Comparison of ENCODE assay signal across 35 cellular contexts in the genomic region with DNA sequence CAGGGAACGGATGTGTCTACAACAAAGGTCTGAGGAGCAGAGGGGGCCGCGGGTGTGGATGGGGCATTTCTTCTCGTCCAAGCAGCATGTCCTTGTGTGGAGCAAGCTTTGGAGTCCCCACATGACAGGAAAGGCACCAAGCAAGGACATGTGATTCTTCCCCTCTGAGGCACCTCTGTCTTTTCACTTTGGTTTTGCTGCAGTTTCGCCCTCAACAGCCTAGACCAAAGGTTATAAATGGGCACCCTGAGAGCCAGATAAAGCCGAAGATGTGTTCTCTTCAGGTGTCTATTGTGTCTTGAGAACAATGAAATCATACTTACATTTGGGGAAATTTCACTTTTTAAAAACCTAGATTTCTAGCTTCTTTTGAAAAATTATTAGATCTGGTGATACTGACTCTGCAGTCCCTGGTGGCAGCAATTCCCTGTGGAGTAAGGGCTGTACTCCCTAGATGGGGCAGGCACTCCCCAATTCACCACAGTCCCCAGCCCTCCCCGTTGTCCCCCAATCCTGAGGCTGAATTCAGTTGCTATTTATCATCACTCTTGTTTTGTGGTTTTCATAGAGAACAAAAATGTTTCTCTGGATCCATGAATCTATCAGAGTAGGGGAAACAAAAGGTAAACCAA.
"Had no signal": no experiment of that assay in that cellular context is flagged by ENCODE, and none has a peak within 500 bp of the region (broad histone marks: within the 10 kb centered on the region; RNA-seq: fewer than 3 reads in every experiment).

No MANE protein-coding gene starts in this region.

- H3K4me1 Mint-ChIP-seq: activated naive CD4-positive, alpha-beta T cell treated with anti-CD3 and anti-CD28 coated beads, Interleukin-2, amount 50 U/mL, for 24 hours; activated naive CD8-positive, alpha-beta T cell treated with anti-CD3 and anti-CD28 coated beads for 36 hours; central memory CD8-positive, alpha-beta T cell had no signal

- DNase-seq: activated CD4-positive, alpha-beta T cell treated with anti-CD3 and anti-CD28 coated beads, Interleukin-2, amount 10 ng/mL, durations not matched to agents 24 days and 14 days; activated CD4-positive, CD25-positive, alpha-beta regulatory T cell; activated CD4-positive, CD25-positive, alpha-beta regulatory T cell treated with anti-CD3 and anti-CD28 coated beads, Interleukin-2, amount 50 U/mL, for 72 hours; activated CD8-positive, alpha-beta memory T cell treated with anti-CD3 and anti-CD28 coated beads, Interleukin-2, amount 10 ng/mL, durations not matched to agents 7 days and 5 days; activated CD8-positive, alpha-beta memory T cell treated with anti-CD3 and anti-CD28 coated beads, Interleukin-2, amount 50 U/mL, for 4 hours; activated CD8-positive, alpha-beta T cell treated with anti-CD3 and anti-CD28 coated beads, Interleukin-2, amount 10 ng/mL, durations not matched to agents 7 days and 5 days; activated effector memory CD4-positive, alpha-beta T cell treated with anti-CD3 and anti-CD28 coated beads, Interleukin-2, amount 50 U/mL, for 16 hours; activated naive CD4-positive, alpha-beta T cell treated with anti-CD3 and anti-CD28 coated beads for 36 hours; activated naive CD8-positive, alpha-beta T cell treated with anti-CD3 and anti-CD28 coated beads for 36 hours; activated T-cell treated with anti-CD3 and anti-CD28 coated beads, Interleukin-2, amount 50 U/mL, for 1 hour; adrenal gland; amygdala; aorta; cortex of kidney; dermis blood vessel endothelial cell; effector CD4-positive, alpha-beta T cell; effector memory CD8-positive, alpha-beta T cell; gastrocnemius medialis; glutamatergic neuron; heart left ventricle; T-helper 1 cell; T-helper 17 cell; T1000 had no signal

- FAIRE-seq: bronchial epithelial cell had no signal

- H3K36me3 ChIP-seq: gastrocnemius medialis had no signal

- H3K9me3 ChIP-seq: adrenal gland, esophagus muscularis mucosa, gastrocnemius medialis, heart left ventricle had no signal

- H3K27me3 Mint-ChIP-seq: activated CD4-positive, alpha-beta memory T cell treated with anti-CD3 and anti-CD28 coated beads for 36 hours; activated CD4-positive, alpha-beta T cell treated with anti-CD3 and anti-CD28 coated beads for 36 hours; activated CD4-positive, alpha-beta T cell treated with anti-CD3 and anti-CD28 coated beads, Interleukin-2, amount 10 ng/mL, durations not matched to agents 24 days and 14 days; activated CD8-positive, alpha-beta memory T cell treated with anti-CD3 and anti-CD28 coated beads, Interleukin-2, amount 10 ng/mL, durations not matched to agents 7 days and 5 days; activated naive CD4-positive, alpha-beta T cell treated with anti-CD3 and anti-CD28 coated beads, Interleukin-2, amount 50 U/mL, for 24 hours; activated naive CD8-positive, alpha-beta T cell treated with anti-CD3 and anti-CD28 coated beads for 36 hours; activated naive CD8-positive, alpha-beta T cell treated with anti-CD3 and anti-CD28 coated beads, Interleukin-2, amount 50 U/mL, for 24 hours; central memory CD8-positive, alpha-beta T cell; effector memory CD8-positive, alpha-beta T cell; T-helper 17 cell had no signal

- H3K9me3 Mint-ChIP-seq: activated CD4-positive, alpha-beta memory T cell treated with anti-CD3 and anti-CD28 coated beads for 36 hours; activated CD4-positive, alpha-beta T cell treated with anti-CD3 and anti-CD28 coated beads, Interleukin-2, amount 10 ng/mL, durations not matched to agents 24 days and 14 days; activated naive CD4-positive, alpha-beta T cell treated with anti-CD3 and anti-CD28 coated beads for 36 hours; activated naive CD4-positive, alpha-beta T cell treated with anti-CD3 and anti-CD28 coated beads, Interleukin-2, amount 50 U/mL, for 24 hours; activated naive CD8-positive, alpha-beta T cell treated with anti-CD3 and anti-CD28 coated beads for 36 hours; activated naive CD8-positive, alpha-beta T cell treated with anti-CD3 and anti-CD28 coated beads, Interleukin-2, amount 50 U/mL, for 24 hours; activated T-helper 1 cell treated with anti-CD3 and anti-CD28 coated beads, Interleukin-12 subunit alpha, Interleukin-12 subunit beta, Interleukin-2, Interleukin-4 antibody, amounts not matched to agents 30 ng/mL and 10 ng/mL and 1 ng/mL, durations not matched to agents 14 hours and 24 hours and 36 hours; activated T-helper 2 cell treated with anti-CD3 and anti-CD28 coated beads, Interferon-gamma antibody, Interleukin-2, Interleukin-4, amounts not matched to agents 10 μg/mL and 5 μg/mL and 100 μg/mL, durations not matched to agents 14 hours and 24 hours and 36 hours; central memory CD8-positive, alpha-beta T cell; effector memory CD8-positive, alpha-beta T cell; T-helper 2 cell treated with Interferon-gamma antibody and Interleukin-4, amounts not matched to agents 5 μg/mL and 100 μg/mL, for 36 hours had no signal

- H3K27me3 ChIP-seq: adrenal gland, brain microvascular endothelial cell, esophagus muscularis mucosa, foreskin keratinocyte, gastrocnemius medialis, heart left ventricle had no signal

- ATAC-seq: activated CD8-positive, alpha-beta memory T cell treated with anti-CD3 and anti-CD28 coated beads, Interleukin-2, amount 10 ng/mL, durations not matched to agents 7 days and 5 days; activated CD8-positive, alpha-beta T cell treated with anti-CD3 and anti-CD28 coated beads, Interleukin-2, amount 10 ng/mL, durations not matched to agents 7 days and 5 days; effector memory CD8-positive, alpha-beta T cell; gastrocnemius medialis; heart left ventricle; T-helper 17 cell had no signal

- H3K27ac Mint-ChIP-seq: activated CD4-positive, alpha-beta memory T cell treated with anti-CD3 and anti-CD28 coated beads for 36 hours; activated CD4-positive, alpha-beta T cell treated with anti-CD3 and anti-CD28 coated beads for 36 hours; activated CD4-positive, alpha-beta T cell treated with anti-CD3 and anti-CD28 coated beads, Interleukin-2, amount 10 ng/mL, durations not matched to agents 24 days and 14 days; activated CD8-positive, alpha-beta memory T cell treated with anti-CD3 and anti-CD28 coated beads, Interleukin-2, amount 10 ng/mL, durations not matched to agents 7 days and 5 days; activated CD8-positive, alpha-beta T cell treated with anti-CD3 and anti-CD28 coated beads, Interleukin-2, amount 10 ng/mL, durations not matched to agents 7 days and 5 days; activated naive CD4-positive, alpha-beta T cell treated with anti-CD3 and anti-CD28 coated beads for 36 hours; activated naive CD4-positive, alpha-beta T cell treated with anti-CD3 and anti-CD28 coated beads, Interleukin-2, amount 50 U/mL, for 24 hours; activated naive CD8-positive, alpha-beta T cell treated with anti-CD3 and anti-CD28 coated beads for 36 hours; activated T-helper 1 cell treated with anti-CD3 and anti-CD28 coated beads, Interleukin-12 subunit alpha, Interleukin-12 subunit beta, Interleukin-2, Interleukin-4 antibody, amounts not matched to agents 30 ng/mL and 10 ng/mL and 1 ng/mL, durations not matched to agents 14 hours and 24 hours and 36 hours; activated T-helper 2 cell treated with anti-CD3 and anti-CD28 coated beads, Interferon-gamma antibody, Interleukin-2, Interleukin-4, amounts not matched to agents 10 μg/mL and 5 μg/mL and 100 μg/mL, durations not matched to agents 14 hours and 24 hours and 36 hours; T-helper 17 cell; T-helper 2 cell treated with Interferon-gamma antibody and Interleukin-4, amounts not matched to agents 5 μg/mL and 100 μg/mL, for 36 hours had no signal

- H3K4me3 Mint-ChIP-seq: activated CD4-positive, alpha-beta memory T cell treated with anti-CD3 and anti-CD28 coated beads for 36 hours; activated CD4-positive, alpha-beta T cell treated with anti-CD3 and anti-CD28 coated beads for 36 hours; activated CD4-positive, alpha-beta T cell treated with anti-CD3 and anti-CD28 coated beads, Interleukin-2, amount 10 ng/mL, durations not matched to agents 24 days and 14 days; activated CD8-positive, alpha-beta memory T cell treated with anti-CD3 and anti-CD28 coated beads, Interleukin-2, amount 10 ng/mL, durations not matched to agents 7 days and 5 days; activated CD8-positive, alpha-beta T cell treated with anti-CD3 and anti-CD28 coated beads, Interleukin-2, amount 10 ng/mL, durations not matched to agents 7 days and 5 days; activated naive CD4-positive, alpha-beta T cell treated with anti-CD3 and anti-CD28 coated beads for 36 hours; activated naive CD4-positive, alpha-beta T cell treated with anti-CD3 and anti-CD28 coated beads, Interleukin-2, amount 50 U/mL, for 24 hours; activated naive CD8-positive, alpha-beta T cell treated with anti-CD3 and anti-CD28 coated beads for 36 hours; activated naive CD8-positive, alpha-beta T cell treated with anti-CD3 and anti-CD28 coated beads, Interleukin-2, amount 50 U/mL, for 24 hours; activated T-helper 1 cell treated with anti-CD3 and anti-CD28 coated beads, Interleukin-12 subunit alpha, Interleukin-12 subunit beta, Interleukin-2, Interleukin-4 antibody, amounts not matched to agents 30 ng/mL and 10 ng/mL and 1 ng/mL, durations not matched to agents 14 hours and 24 hours and 36 hours; central memory CD8-positive, alpha-beta T cell; effector memory CD8-positive, alpha-beta T cell; T-helper 17 cell; T-helper 2 cell treated with Interferon-gamma antibody and Interleukin-4, amounts not matched to agents 5 μg/mL and 100 μg/mL, for 36 hours had no signal

- H3K4me3 ChIP-seq: adrenal gland, esophagus muscularis mucosa, gastrocnemius medialis, heart left ventricle had no signal

- H3K27ac ChIP-seq: adrenal gland, brain microvascular endothelial cell, esophagus muscularis mucosa, foreskin keratinocyte, gastrocnemius medialis, heart left ventricle had no signal
